In the genomic region with DNA sequence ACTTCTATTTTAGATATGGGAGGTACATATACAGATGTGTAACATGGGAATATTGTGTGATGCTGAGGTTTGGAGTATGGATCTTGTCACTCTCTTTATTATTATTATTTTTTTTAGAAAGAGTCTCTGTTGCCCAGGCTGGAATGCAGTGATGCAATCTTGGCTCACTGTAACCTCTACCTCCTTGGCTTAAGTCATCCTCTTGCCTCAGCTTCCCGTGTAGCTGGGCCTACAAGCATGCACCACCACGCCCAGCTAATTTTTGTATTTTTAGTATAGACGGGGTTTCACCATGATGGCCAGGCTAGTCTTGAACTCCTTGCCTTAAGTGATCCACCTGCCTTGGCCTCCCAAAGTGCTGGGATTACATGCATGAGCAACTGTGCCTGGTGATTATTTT, we compare ENCODE assay signal across 26 cellular contexts.
"Had no signal": no experiment of that assay in that cellular context is flagged by ENCODE, and none has a peak within 500 bp of the region (broad histone marks: within the 10 kb centered on the region; RNA-seq: fewer than 3 reads in every experiment).

No MANE protein-coding gene starts in this region.

- H3K9ac ChIP-seq: neural progenitor cell had no signal

- H3K36me3 ChIP-seq: gastrocnemius medialis, left lung, neural progenitor cell, prostate gland, sigmoid colon, stomach, thyroid gland, vagina had no signal

- H3K27me3 ChIP-seq: dorsolateral prefrontal cortex, gastrocnemius medialis, left lung, neural progenitor cell, sigmoid colon, stomach, thyroid gland, vagina had no signal

- H3K4me3 Mint-ChIP-seq: naive thymus-derived CD4-positive, alpha-beta T cell; nephron; neural progenitor cell; stimulated activated effector memory CD8-positive, alpha-beta T cell treated with anti-CD3 and anti-CD28 coated beads, Interleukin-12 subunit alpha, Interleukin-12 subunit beta, amount 100 ng/mL, for 72 hours had no signal

- H3K4me1 Mint-ChIP-seq: naive thymus-derived CD4-positive, alpha-beta T cell; stimulated activated effector memory CD8-positive, alpha-beta T cell treated with anti-CD3 and anti-CD28 coated beads, Interleukin-12 subunit alpha, Interleukin-12 subunit beta, amount 100 ng/mL, for 72 hours had no signal

- H3K27ac Mint-ChIP-seq: naive thymus-derived CD4-positive, alpha-beta T cell; nephron; neural progenitor cell; stimulated activated effector memory CD8-positive, alpha-beta T cell treated with anti-CD3 and anti-CD28 coated beads, Interleukin-12 subunit alpha, Interleukin-12 subunit beta, amount 100 ng/mL, for 72 hours had no signal

- ATAC-seq: esophagus mucosa; gastrocnemius medialis; left cardiac atrium; left lung; naive thymus-derived CD4-positive, alpha-beta T cell; right cardiac atrium; stimulated activated effector memory CD8-positive, alpha-beta T cell treated with anti-CD3 and anti-CD28 coated beads, Interleukin-12 subunit alpha, Interleukin-12 subunit beta, amount 100 ng/mL, for 72 hours had no signal

- FAIRE-seq: islet of Langerhans had no signal

- H3K4me1 ChIP-seq: gastrocnemius medialis, left lung, prostate gland, sigmoid colon, stomach, vagina had no signal

- H3K4me2 ChIP-seq: neural progenitor cell had no signal

- H2AFZ ChIP-seq: neural progenitor cell had no signal

- H3K27ac ChIP-seq: dorsolateral prefrontal cortex, epithelial cell of prostate, gastrocnemius medialis, left lung, neural progenitor cell, prostate gland, sigmoid colon, stomach, thyroid gland, vagina had no signal

- DNase-seq: dorsolateral prefrontal cortex; effector CD4-positive, alpha-beta T cell; foreskin fibroblast; gastrocnemius medialis; head of caudate nucleus; left cardiac atrium; left lung; mesendoderm; midbrain; naive thymus-derived CD4-positive, alpha-beta T cell; right cardiac atrium; sigmoid colon; stimulated activated CD4-positive, alpha-beta T cell treated with anti-CD3 and anti-CD28 coated beads, Interleukin-2, amount 100 ng/mL, for 24 hours; stimulated activated CD4-positive, alpha-beta T cell treated with anti-CD3 and anti-CD28 coated beads, Interleukin-4, amount 100 ng/mL, for 24 hours; stimulated activated naive CD4-positive, alpha-beta T cell treated with Interleukin-2 at 50 U/mL for 16 hours; stomach; thyroid gland; trophoblast cell had no signal

- H3K36me3 Mint-ChIP-seq: naive thymus-derived CD4-positive, alpha-beta T cell; neural progenitor cell; stimulated activated effector memory CD8-positive, alpha-beta T cell treated with anti-CD3 and anti-CD28 coated beads, Interleukin-12 subunit alpha, Interleukin-12 subunit beta, amount 100 ng/mL, for 72 hours had no signal

- H3K4me3 ChIP-seq: dorsolateral prefrontal cortex, gastrocnemius medialis, left lung, neural progenitor cell, prostate gland, sigmoid colon, stomach, thyroid gland, vagina had no signal

- H3K9me3 ChIP-seq: gastrocnemius medialis, left lung, prostate gland, sigmoid colon, stomach, thyroid gland, vagina had no signal
